In genomic region chr1:45658171-45658570, GRCh38 we compare ENCODE assay signal across 22 cellular contexts.
"Had no signal": no experiment of that assay in that cellular context is flagged by ENCODE, and none has a peak within 500 bp of the region (broad histone marks: within the 10 kb centered on the region; RNA-seq: fewer than 3 reads in every experiment).

No MANE protein-coding gene starts in this region.

- H3K4me1 ChIP-seq: tibial nerve had no signal

- ATAC-seq: activated CD4-positive, CD25-positive, alpha-beta regulatory T cell treated with anti-CD3 and anti-CD28 coated beads, Interleukin-2, amount 50 U/mL, for 24 hours; gastroesophageal sphincter; psoas muscle had no signal

- H3K36me3 ChIP-seq: ovary had no signal

- DNase-seq: activated CD4-positive, alpha-beta memory T cell treated with anti-CD3 and anti-CD28 coated beads, Interleukin-2, amount 10 ng/mL, durations not matched to agents 7 days and 5 days; activated CD4-positive, alpha-beta T cell treated with anti-CD3 and anti-CD28 coated beads, Interleukin-2, amount 10 ng/mL, durations not matched to agents 24 days and 14 days; activated CD8-positive, alpha-beta memory T cell treated with anti-CD3 and anti-CD28 coated beads, Interleukin-2, amount 50 U/mL, for 48 hours; activated effector memory CD4-positive, alpha-beta T cell treated with Interleukin-2 at 50 U/mL for 16 hours; activated naive CD4-positive, alpha-beta T cell treated with Interleukin-2 at 50 U/mL for 16 hours; activated naive CD8-positive, alpha-beta T cell treated with anti-CD3 and anti-CD28 coated beads, Interleukin-2, amount 10 ng/mL, durations not matched to agents 7 days and 5 days; amniotic stem cell; brain microvascular endothelial cell; head of caudate nucleus; kidney glomerular epithelial cell; left ventricle myocardium inferior; naive B cell; nephron progenitor cell; ovary; psoas muscle; spleen; stimulated activated naive CD4-positive, alpha-beta T cell treated with Interleukin-2 at 50 U/mL for 16 hours; T-helper 9 cell had no signal

- H3K9me3 Mint-ChIP-seq: activated CD4-positive, alpha-beta memory T cell treated with anti-CD3 and anti-CD28 coated beads, Interleukin-2, amount 10 ng/mL, durations not matched to agents 7 days and 5 days; activated CD4-positive, alpha-beta T cell treated with anti-CD3 and anti-CD28 coated beads, Interleukin-2, amount 10 ng/mL, durations not matched to agents 24 days and 14 days; activated naive CD8-positive, alpha-beta T cell treated with anti-CD3 and anti-CD28 coated beads, Interleukin-2, amount 10 ng/mL, durations not matched to agents 7 days and 5 days; naive B cell; nephron progenitor cell had no signal

- H3K27me3 Mint-ChIP-seq: activated CD4-positive, alpha-beta memory T cell treated with anti-CD3 and anti-CD28 coated beads, Interleukin-2, amount 10 ng/mL, durations not matched to agents 7 days and 5 days; activated CD4-positive, alpha-beta T cell treated with anti-CD3 and anti-CD28 coated beads, Interleukin-2, amount 10 ng/mL, durations not matched to agents 24 days and 14 days; activated naive CD8-positive, alpha-beta T cell treated with anti-CD3 and anti-CD28 coated beads, Interleukin-2, amount 10 ng/mL, durations not matched to agents 7 days and 5 days; naive B cell had no signal

- H3K9me3 ChIP-seq: gastroesophageal sphincter, left ventricle myocardium inferior, ovary, psoas muscle, spleen, tibial nerve had no signal

- H3K27ac Mint-ChIP-seq: activated CD4-positive, alpha-beta memory T cell treated with anti-CD3 and anti-CD28 coated beads, Interleukin-2, amount 10 ng/mL, durations not matched to agents 7 days and 5 days; activated CD4-positive, alpha-beta T cell treated with anti-CD3 and anti-CD28 coated beads, Interleukin-2, amount 10 ng/mL, durations not matched to agents 24 days and 14 days; activated naive CD8-positive, alpha-beta T cell treated with anti-CD3 and anti-CD28 coated beads, Interleukin-2, amount 10 ng/mL, durations not matched to agents 7 days and 5 days; nephron progenitor cell had no signal

- H3K4me3 ChIP-seq: gastroesophageal sphincter, left ventricle myocardium inferior, ovary, psoas muscle, spleen, tibial nerve had no signal

- H3K4me3 Mint-ChIP-seq: activated CD4-positive, alpha-beta memory T cell treated with anti-CD3 and anti-CD28 coated beads, Interleukin-2, amount 10 ng/mL, durations not matched to agents 7 days and 5 days; activated CD4-positive, alpha-beta T cell treated with anti-CD3 and anti-CD28 coated beads, Interleukin-2, amount 10 ng/mL, durations not matched to agents 24 days and 14 days; activated naive CD8-positive, alpha-beta T cell treated with anti-CD3 and anti-CD28 coated beads, Interleukin-2, amount 10 ng/mL, durations not matched to agents 7 days and 5 days; naive B cell; nephron progenitor cell had no signal

- H3K27ac ChIP-seq: brain microvascular endothelial cell, gastroesophageal sphincter, left ventricle myocardium inferior, ovary, psoas muscle, spleen, tibial nerve, VCaP had no signal

- H3K27me3 ChIP-seq: brain microvascular endothelial cell, gastroesophageal sphincter, ovary, spleen, tibial nerve had no signal
